In genomic region chr2:226584656-226585055, GRCh38 we compare ENCODE assay signal across 21 cellular contexts.
DNase-seq lines count a peak whose midpoint lies in the region; ATAC-seq, FAIRE-seq and TF ChIP-seq lines count a peak whose summit lies in the region.
"Had no signal": no experiment of that assay in that cellular context is flagged by ENCODE, and none has a peak within 500 bp of the region (broad histone marks: within the 10 kb centered on the region; RNA-seq: fewer than 3 reads in every experiment).

No MANE protein-coding gene starts in this region.

- H3F3A ChIP-seq in GM23248 (ENCODE audit: insufficient read depth), result peaks cover 15% of the 10 kb centered on the region; the same call in 1 of the 2 replicates

- H3K4ac ChIP-seq in neuronal stem cell (ENCODE audit: low read length), result no peak overlapping the region

- TF ChIP-seq CTCF in Panc1 (IDR thresholded peaks at IDR 0.05) (no peak), keratinocyte (optimal IDR thresholded peaks at IDR 0.05 in 1 of 3, IDR thresholded peaks at IDR 0.05 in 1 of 3, conservative IDR thresholded peaks at IDR 0.05 in 1 of 3; ENCODE audit: extremely low read depth in 1 of 3, insufficient read depth in 2 of 3, low read length in 3 of 3) (no peak), sigmoid colon (IDR thresholded peaks at IDR 0.05) (no peak)

- dilution Hi-C loops in keratinocyte (cut with MboI; ENCODE audit: extremely low pct_ligation_motif_present, low sequenced_read_pairs), result no loop called here

- H2AK5ac ChIP-seq in neuronal stem cell (ENCODE audit: low read depth, low read length), result no peak overlapping the region

- H3K27me3 ChIP-seq in GM23248 (replicated peaks; ENCODE audit: insufficient read depth) (no peaks in the 10 kb centered on the region), Panc1 (ENCODE audit: control insufficient read depth, insufficient read depth, low read length) (no peaks in the 10 kb centered on the region), keratinocyte (ENCODE audit: control insufficient read depth, extremely low read depth, insufficient read depth, low read length) (no peaks in the 10 kb centered on the region), sigmoid colon (no peaks in the 10 kb centered on the region), neuronal stem cell (ENCODE audit: control insufficient read depth in 3 of 3, insufficient read depth in 3 of 3, low read depth in 1 of 3, low read length in 3 of 3) (no peaks in the 10 kb centered on the region)
- H3K27me3 ChIP-seq: BLaER1 had no signal

- no peak overlapping the region for H4K91ac ChIP-seq in neuronal stem cell (ENCODE audit: low read depth, low read length, poor library complexity)

- H2BK5ac ChIP-seq in neuronal stem cell (ENCODE audit: low read length), result no peak overlapping the region

- H3K79me2 ChIP-seq in GM23248 (ENCODE audit: insufficient read depth), result no peaks in the 10 kb centered on the region
- H3K79me2 ChIP-seq in keratinocyte (ENCODE audit: control insufficient read depth, insufficient read depth, low read length), result no peaks in the 10 kb centered on the region

- H3K27ac ChIP-seq in GM23248 (no peak overlapping the region), Panc1 (ENCODE audit: low read length) (peak overlapping the region; percentile 40; the same call in 1 of the 2 replicates), keratinocyte (ENCODE audit: control insufficient read depth, insufficient read depth, low read length) (no peak overlapping the region), sigmoid colon (peak overlapping the region in 3 of 4 donors; percentile 18 to 62 (median 56)), neuronal stem cell (replicated peaks; ENCODE audit: low read length) (no peak overlapping the region)
- H3K27ac ChIP-seq: BLaER1 had no signal

- no peak overlapping the region for H3K9ac ChIP-seq in GM23248
- no peak overlapping the region for H3K9ac ChIP-seq in keratinocyte (ENCODE audit: control insufficient read depth, extremely low read depth, insufficient read depth, low read length)
- H3K9ac ChIP-seq in neuronal stem cell (ENCODE audit: low read depth, low read length, poor library complexity), result no peak overlapping the region
- H3K9ac ChIP-seq: BLaER1 had no signal

- H2BK120ac ChIP-seq in neuronal stem cell (ENCODE audit: low read depth, low read length), result no peak overlapping the region

- POLR2A ChIA-PET in Panc1 (lab: Charles Lee), result no interaction called here

- ATAC-seq in Panc1, result no peak

- no peak overlapping the region for H3K23ac ChIP-seq in neuronal stem cell (ENCODE audit: low read depth, low read length, poor library complexity)

- no peak overlapping the region for H3K4me2 ChIP-seq in GM23248 (ENCODE audit: unreplicated experiment)
- H3K4me2 ChIP-seq in keratinocyte (ENCODE audit: control insufficient read depth, extremely low read depth, insufficient read depth, low read depth, low read length), result no peak overlapping the region
- H3K4me2 ChIP-seq in neuronal stem cell (ENCODE audit: insufficient read depth, low read length, poor library complexity, severe bottlenecking), result no peak overlapping the region
- H3K4me2 ChIP-seq: BLaER1 had no signal

- TF ChIP-seq POLR2A in sigmoid colon (IDR thresholded peaks at IDR 0.05) (no peak), erythroblast (IDR thresholded peaks at IDR 0.05; ENCODE audit: low read length) (no peak)

- in situ Hi-C loops in GM23248 (cut with MboI) (no loop called here), Panc1 (cut with HindIII; ENCODE audit: low pct_unique_long_range_greater_than_20kb, low sequenced_read_pairs) (no loop called here)

- no peak overlapping the region for H3K4me3 ChIP-seq in GM23248
- H3K4me3 ChIP-seq in Panc1 (ENCODE audit: low read depth in 2 of 2, low read length in 2 of 2), result no peak overlapping the region
- no peak overlapping the region for H3K4me3 ChIP-seq in keratinocyte (ENCODE audit: control insufficient read depth in 2 of 3, extremely low read depth in 1 of 3, insufficient read depth in 2 of 3, low read depth in 1 of 3, low read length in 3 of 3)
- no peak overlapping the region for H3K4me3 ChIP-seq in sigmoid colon
- no peak overlapping the region for H3K4me3 ChIP-seq in neuronal stem cell (ENCODE audit: low read length in 2 of 2)
- H3K4me3 ChIP-seq: BLaER1 had no signal

- no peak overlapping the region for H4K8ac ChIP-seq in neuronal stem cell (ENCODE audit: low read depth, low read length)

- H3K9me1 ChIP-seq in keratinocyte (ENCODE audit: control insufficient read depth, extremely low read depth, insufficient read depth, low read length), result no peaks in the 10 kb centered on the region

- intact Hi-C loops in Panc1 (cut with micrococcal nuclease; ENCODE audit: unreplicated experiment) (no loop called here), sigmoid colon (cut with DNase I) (no loop called here)

- FAIRE-seq in keratinocyte (lab: Jason Lieb, UNC), result peak; percentile 39
- FAIRE-seq: H54 had no signal

- H3K79me1 ChIP-seq in neuronal stem cell (ENCODE audit: low read depth, low read length), result no peaks in the 10 kb centered on the region

- no peak overlapping the region for H2BK12ac ChIP-seq in neuronal stem cell (ENCODE audit: low read length)

- BruUV-seq in Panc1 (replicated peaks; lab: Mats Ljungman, UMichigan), result no TSS peak

- H3K9me3 ChIP-seq in GM23248 (ENCODE audit: low read depth) (no peaks in the 10 kb centered on the region), Panc1 (ENCODE audit: control insufficient read depth, insufficient read depth, low read depth, low read length) (no peaks in the 10 kb centered on the region), keratinocyte (ENCODE audit: control insufficient read depth, low read depth, low read length) (peaks cover 1% of the 10 kb centered on the region), sigmoid colon (peaks cover 0 to 5% (median 3%) of the 10 kb centered on the region in 4 donors), neuronal stem cell (replicated peaks in 1 of 2; ENCODE audit: control insufficient read depth in 2 of 2, insufficient read depth in 1 of 2, low read depth in 1 of 2, low read length in 2 of 2) (peaks cover 0 to 13% of the 10 kb centered on the region in 2 donors)

- no peak for TF ChIP-seq EP300 in sigmoid colon (IDR thresholded peaks at IDR 0.05)

- WGBS in GM23248 (ENCODE audit: low coverage in 1 of 2, low lambda C conversion rate in 2 of 2, missing lambda C conversion rate in 2 of 2), 2 experiments, result 97 to 100% methylated on average over 2 of the region's 2 CpGs
- WGBS in sigmoid colon, 2 donors, result 92 to 97% methylated on average over 2 of the region's 2 CpGs
- WGBS in neuronal stem cell (ENCODE audit: extremely low coverage in 2 of 2, insufficient read length in 2 of 2, insufficient replicate concordance in 1 of 2), 2 donors, result no CpG with 5 or more reads among the region's 2 CpGs

- no peaks in the 10 kb centered on the region for H3K36me3 ChIP-seq in GM23248 (ENCODE audit: low read depth)
- no peaks in the 10 kb centered on the region for H3K36me3 ChIP-seq in Panc1 (ENCODE audit: control insufficient read depth, insufficient read depth, low read length)
- H3K36me3 ChIP-seq in keratinocyte (ENCODE audit: control insufficient read depth in 2 of 2, extremely low read depth in 1 of 2, insufficient read depth in 2 of 2, low read length in 2 of 2), result no peaks in the 10 kb centered on the region
- H3K36me3 ChIP-seq in sigmoid colon, result no peaks in the 10 kb centered on the region
- H3K36me3 ChIP-seq in neuronal stem cell (replicated peaks in 1 of 2; ENCODE audit: control insufficient read depth in 2 of 2, insufficient read depth in 2 of 2, low read length in 2 of 2), result no peaks in the 10 kb centered on the region
- H3K36me3 ChIP-seq: BLaER1 had no signal

- no peak overlapping the region for H3K14ac ChIP-seq in neuronal stem cell (ENCODE audit: low read length)

- H3K9me2 ChIP-seq in GM23248 (ENCODE audit: insufficient read depth), result no peaks in the 10 kb centered on the region

- H2AFZ ChIP-seq in GM23248, result 0 out of 2 replicates have a peak overlapping the region, but pooled peaks have one; percentile 55
- no peak overlapping the region for H2AFZ ChIP-seq in keratinocyte (ENCODE audit: control insufficient read depth, low read length)
- H2AFZ ChIP-seq in neuronal stem cell (ENCODE audit: low read length), result no peak overlapping the region

- DNase-seq in GM23248, result no peak
- DNase-seq in Panc1 (ENCODE audit: low read depth, low spot score), result no peak
- DNase-seq in keratinocyte (ENCODE audit: low read depth, low spot score), result no peak
- no peak for DNase-seq in sigmoid colon
- DNase-seq in erythroblast (lab: John Stamatoyannopoulos, UW), result no peak
- no peak for DNase-seq in neuronal stem cell (ENCODE audit: low spot score)
- DNase-seq in stimulated activated CD4-positive, alpha-beta T cell treated with anti-CD3 and anti-CD28 coated beads, Interleukin-2, amount 100 ng/mL, for 24 hours, result no peak
- DNase-seq: ACHN; CD4-positive, alpha-beta T cell; COR-L47; DMS79; KBM-7; NCI-H1092 treated with DMSO at 0.1 percent for 48 hours; NCI-H146; NCI-H2029; NCI-H226; NCI-H524; NCI-H774; NK-92 treated with Interleukin-12 subunit alpha and Interleukin-12 subunit beta, amount 100 ng/mL, for 24 hours had no signal

- H3K4me1 ChIP-seq in GM23248 (ENCODE audit: insufficient read depth) (peaks cover 31% of the 10 kb centered on the region), Panc1 (ENCODE audit: control insufficient read depth, insufficient read depth, low read length) (peaks cover 6% of the 10 kb centered on the region; the same call in 1 of the 2 replicates), keratinocyte (ENCODE audit: control insufficient read depth, extremely low read depth, insufficient read depth, low read length) (peaks cover 15% of the 10 kb centered on the region), sigmoid colon (peaks cover 0 to 29% (median 22%) of the 10 kb centered on the region in 4 donors), neuronal stem cell (ENCODE audit: control insufficient read depth in 2 of 2, insufficient read depth in 1 of 2, low read depth in 1 of 2, low read length in 2 of 2) (peaks cover 0 to 5% of the 10 kb centered on the region in 2 donors)
- H3K4me1 ChIP-seq: BLaER1 had no signal

- H3K18ac ChIP-seq in neuronal stem cell (ENCODE audit: low read length), result no peak overlapping the region

- CTCF ChIA-PET in Panc1 (lab: Charles Lee), result no interaction called here

- no peaks in the 10 kb centered on the region for H4K20me1 ChIP-seq in GM23248 (ENCODE audit: insufficient read depth)
- H4K20me1 ChIP-seq in keratinocyte (ENCODE audit: control insufficient read depth, extremely low read depth, insufficient read depth, low read length), result no peaks in the 10 kb centered on the region
- H4K20me1 ChIP-seq: BLaER1 had no signal

- H2BK15ac ChIP-seq in neuronal stem cell (ENCODE audit: low read length), result no peak overlapping the region

Comparison
In these comparisons a context has a peak if more than half of its experiments do, and no peak if none do; other contexts are left out.
1. H3K27ac ChIP-seq: peak in Panc1 (single experiment) and sigmoid colon (3 of 4); none in GM23248 (single experiment), keratinocyte (single experiment) and neuronal stem cell (single experiment).